Comparison of ENCODE assay signal across 7 cellular contexts in the genomic region with DNA sequence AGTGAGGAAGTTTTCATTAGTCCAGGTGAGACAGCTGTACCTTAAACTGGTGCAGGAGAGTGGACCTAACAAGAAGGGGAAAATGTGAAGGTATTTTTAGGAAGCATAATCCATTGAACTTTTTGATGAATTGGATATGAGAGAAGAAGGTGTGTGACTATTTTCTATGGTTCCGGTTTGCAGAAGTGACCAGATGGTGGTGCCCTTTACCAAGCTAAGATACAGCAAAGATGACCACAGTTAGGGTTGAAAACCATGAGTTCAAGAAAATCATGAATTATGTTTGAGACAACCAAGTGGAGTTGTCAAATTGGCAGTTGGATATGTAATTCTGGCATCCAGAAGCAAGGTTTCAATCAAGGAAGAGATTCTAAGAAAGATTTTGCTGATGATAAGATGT.
DNase-seq lines count a peak whose midpoint lies in the region; ATAC-seq and TF ChIP-seq lines count a peak whose summit lies in the region.

No MANE protein-coding gene starts in this region.

- TF ChIP-seq CTCF in GM10266 (IDR thresholded peaks at IDR 0.05; ENCODE audit: control insufficient read depth, insufficient read depth, low read depth, missing control alignments) (peak; percentile 48), WTC11 (IDR thresholded peaks at IDR 0.05) (peak; percentile 43), neural crest cell (conservative IDR thresholded peaks at IDR 0.05) (peak; percentile 70), natural killer cell (IDR thresholded peaks at IDR 0.05) (no peak)

- H3K27ac Mint-ChIP-seq in WTC11 (no peak overlapping the region), neural crest cell (ENCODE audit: unreplicated experiment) (no peak overlapping the region), natural killer cell (no peak overlapping the region)

- H3K27me3 Mint-ChIP-seq in WTC11 (ENCODE audit: low read depth): no peaks in the 10 kb centered on the region
- no peaks in the 10 kb centered on the region for H3K27me3 Mint-ChIP-seq in neural crest cell (ENCODE audit: low read depth)
- no peaks in the 10 kb centered on the region for H3K27me3 Mint-ChIP-seq in natural killer cell (ENCODE audit: low read depth in 2 of 2)

- H3K36me3 Mint-ChIP-seq in WTC11 (no peaks in the 10 kb centered on the region), neural crest cell (ENCODE audit: low read depth) (no peaks in the 10 kb centered on the region), natural killer cell (no peaks in the 10 kb centered on the region)

- POLR2A ChIA-PET in WTC11 (lab: Charles Lee): no interaction called here

- H3K4me1 Mint-ChIP-seq in WTC11 (no peaks in the 10 kb centered on the region), neural crest cell (no peaks in the 10 kb centered on the region), natural killer cell (no peaks in the 10 kb centered on the region)

- peak; percentile 58 for ATAC-seq in WTC11
- no peak for ATAC-seq in natural killer cell
- ATAC-seq in esophagus mucosa: no peak

- intact Hi-C loops in natural killer cell (cut with micrococcal nuclease): no loop called here

- CTCF ChIA-PET in WTC11 (lab: Charles Lee): interaction anchor here (1.2 to 2.6 kb wide), 3 partner anchors 141 to 210 kb away, joined by 5 to 13 read pairs (median 8); no protein-coding TSS in a partner anchor

- H3K9me3 Mint-ChIP-seq in WTC11: no peaks in the 10 kb centered on the region
- peaks cover 3% of the 10 kb centered on the region for H3K9me3 Mint-ChIP-seq in neural crest cell
- H3K9me3 Mint-ChIP-seq in natural killer cell: peaks cover 11 to 14% of the 10 kb centered on the region in 2 donors

- H3K4me3 Mint-ChIP-seq in WTC11 (no peak overlapping the region), neural crest cell (no peak overlapping the region), natural killer cell (no peak overlapping the region)

- peak; percentile 12 for DNase-seq in GM10266 (ENCODE audit: extremely low spot score)
- DNase-seq in MV-4-11 (lab: John Stamatoyannopoulos, UW): peak; percentile 1
- peak; percentile 20 for DNase-seq in WTC11 (ENCODE audit: low spot score)
- DNase-seq in neural crest cell (ENCODE audit: low read depth, low spot score): no peak
- DNase-seq in central memory CD4-positive, alpha-beta T cell: no peak
- no peak for DNase-seq in natural killer cell

TF ChIP-seq in WTC11, 78 proteins besides CTCF, POLR2A, EP300 and RAD21 (continues in another document):
- TF ChIP-seq, protein P1, sequence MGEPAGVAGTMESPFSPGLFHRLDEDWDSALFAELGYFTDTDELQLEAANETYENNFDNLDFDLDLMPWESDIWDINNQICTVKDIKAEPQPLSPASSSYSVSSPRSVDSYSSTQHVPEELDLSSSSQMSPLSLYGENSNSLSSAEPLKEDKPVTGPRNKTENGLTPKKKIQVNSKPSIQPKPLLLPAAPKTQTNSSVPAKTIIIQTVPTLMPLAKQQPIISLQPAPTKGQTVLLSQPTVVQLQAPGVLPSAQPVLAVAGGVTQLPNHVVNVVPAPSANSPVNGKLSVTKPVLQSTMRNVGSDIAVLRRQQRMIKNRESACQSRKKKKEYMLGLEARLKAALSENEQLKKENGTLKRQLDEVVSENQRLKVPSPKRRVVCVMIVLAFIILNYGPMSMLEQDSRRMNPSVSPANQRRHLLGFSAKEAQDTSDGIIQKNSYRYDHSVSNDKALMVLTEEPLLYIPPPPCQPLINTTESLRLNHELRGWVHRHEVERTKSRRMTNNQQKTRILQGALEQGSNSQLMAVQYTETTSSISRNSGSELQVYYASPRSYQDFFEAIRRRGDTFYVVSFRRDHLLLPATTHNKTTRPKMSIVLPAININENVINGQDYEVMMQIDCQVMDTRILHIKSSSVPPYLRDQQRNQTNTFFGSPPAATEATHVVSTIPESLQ (CRISPR knock-in tag; IDR thresholded peaks at IDR 0.05): no peak
- TF ChIP-seq, protein P2, sequence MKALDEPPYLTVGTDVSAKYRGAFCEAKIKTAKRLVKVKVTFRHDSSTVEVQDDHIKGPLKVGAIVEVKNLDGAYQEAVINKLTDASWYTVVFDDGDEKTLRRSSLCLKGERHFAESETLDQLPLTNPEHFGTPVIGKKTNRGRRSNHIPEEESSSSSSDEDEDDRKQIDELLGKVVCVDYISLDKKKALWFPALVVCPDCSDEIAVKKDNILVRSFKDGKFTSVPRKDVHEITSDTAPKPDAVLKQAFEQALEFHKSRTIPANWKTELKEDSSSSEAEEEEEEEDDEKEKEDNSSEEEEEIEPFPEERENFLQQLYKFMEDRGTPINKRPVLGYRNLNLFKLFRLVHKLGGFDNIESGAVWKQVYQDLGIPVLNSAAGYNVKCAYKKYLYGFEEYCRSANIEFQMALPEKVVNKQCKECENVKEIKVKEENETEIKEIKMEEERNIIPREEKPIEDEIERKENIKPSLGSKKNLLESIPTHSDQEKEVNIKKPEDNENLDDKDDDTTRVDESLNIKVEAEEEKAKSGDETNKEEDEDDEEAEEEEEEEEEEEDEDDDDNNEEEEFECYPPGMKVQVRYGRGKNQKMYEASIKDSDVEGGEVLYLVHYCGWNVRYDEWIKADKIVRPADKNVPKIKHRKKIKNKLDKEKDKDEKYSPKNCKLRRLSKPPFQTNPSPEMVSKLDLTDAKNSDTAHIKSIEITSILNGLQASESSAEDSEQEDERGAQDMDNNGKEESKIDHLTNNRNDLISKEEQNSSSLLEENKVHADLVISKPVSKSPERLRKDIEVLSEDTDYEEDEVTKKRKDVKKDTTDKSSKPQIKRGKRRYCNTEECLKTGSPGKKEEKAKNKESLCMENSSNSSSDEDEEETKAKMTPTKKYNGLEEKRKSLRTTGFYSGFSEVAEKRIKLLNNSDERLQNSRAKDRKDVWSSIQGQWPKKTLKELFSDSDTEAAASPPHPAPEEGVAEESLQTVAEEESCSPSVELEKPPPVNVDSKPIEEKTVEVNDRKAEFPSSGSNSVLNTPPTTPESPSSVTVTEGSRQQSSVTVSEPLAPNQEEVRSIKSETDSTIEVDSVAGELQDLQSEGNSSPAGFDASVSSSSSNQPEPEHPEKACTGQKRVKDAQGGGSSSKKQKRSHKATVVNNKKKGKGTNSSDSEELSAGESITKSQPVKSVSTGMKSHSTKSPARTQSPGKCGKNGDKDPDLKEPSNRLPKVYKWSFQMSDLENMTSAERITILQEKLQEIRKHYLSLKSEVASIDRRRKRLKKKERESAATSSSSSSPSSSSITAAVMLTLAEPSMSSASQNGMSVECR (CRISPR knock-in tag; IDR thresholded peaks at IDR 0.05; ENCODE audit: borderline replicate concordance): no peak
- TF ChIP-seq CBFB (CRISPR knock-in tag; IDR thresholded peaks at IDR 0.05; ENCODE audit: low read depth) (no peak), ESRRA (CRISPR knock-in tag; IDR thresholded peaks at IDR 0.05; ENCODE audit: borderline replicate concordance) (no peak), TEAD1 (CRISPR knock-in tag; IDR thresholded peaks at IDR 0.05) (no peak), ZNF232 (CRISPR knock-in tag; IDR thresholded peaks at IDR 0.05) (no peak), ATF1 (CRISPR knock-in tag; IDR thresholded peaks at IDR 0.05) (no peak)
- TF ChIP-seq, protein P3, sequence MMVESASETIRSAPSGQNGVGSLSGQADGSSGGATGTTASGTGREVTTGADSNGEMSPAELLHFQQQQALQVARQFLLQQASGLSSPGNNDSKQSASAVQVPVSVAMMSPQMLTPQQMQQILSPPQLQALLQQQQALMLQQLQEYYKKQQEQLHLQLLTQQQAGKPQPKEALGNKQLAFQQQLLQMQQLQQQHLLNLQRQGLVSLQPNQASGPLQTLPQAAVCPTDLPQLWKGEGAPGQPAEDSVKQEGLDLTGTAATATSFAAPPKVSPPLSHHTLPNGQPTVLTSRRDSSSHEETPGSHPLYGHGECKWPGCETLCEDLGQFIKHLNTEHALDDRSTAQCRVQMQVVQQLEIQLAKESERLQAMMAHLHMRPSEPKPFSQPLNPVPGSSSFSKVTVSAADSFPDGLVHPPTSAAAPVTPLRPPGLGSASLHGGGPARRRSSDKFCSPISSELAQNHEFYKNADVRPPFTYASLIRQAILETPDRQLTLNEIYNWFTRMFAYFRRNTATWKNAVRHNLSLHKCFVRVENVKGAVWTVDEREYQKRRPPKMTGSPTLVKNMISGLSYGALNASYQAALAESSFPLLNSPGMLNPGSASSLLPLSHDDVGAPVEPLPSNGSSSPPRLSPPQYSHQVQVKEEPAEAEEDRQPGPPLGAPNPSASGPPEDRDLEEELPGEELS (CRISPR knock-in tag; IDR thresholded peaks at IDR 0.05): no peak
- TF ChIP-seq, protein P4, sequence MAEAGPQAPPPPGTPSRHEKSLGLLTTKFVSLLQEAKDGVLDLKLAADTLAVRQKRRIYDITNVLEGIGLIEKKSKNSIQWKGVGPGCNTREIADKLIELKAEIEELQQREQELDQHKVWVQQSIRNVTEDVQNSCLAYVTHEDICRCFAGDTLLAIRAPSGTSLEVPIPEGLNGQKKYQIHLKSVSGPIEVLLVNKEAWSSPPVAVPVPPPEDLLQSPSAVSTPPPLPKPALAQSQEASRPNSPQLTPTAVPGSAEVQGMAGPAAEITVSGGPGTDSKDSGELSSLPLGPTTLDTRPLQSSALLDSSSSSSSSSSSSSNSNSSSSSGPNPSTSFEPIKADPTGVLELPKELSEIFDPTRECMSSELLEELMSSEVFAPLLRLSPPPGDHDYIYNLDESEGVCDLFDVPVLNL (CRISPR knock-in tag; IDR thresholded peaks at IDR 0.05; ENCODE audit: borderline replicate concordance, low read depth): no peak
- TF ChIP-seq, protein P5, sequence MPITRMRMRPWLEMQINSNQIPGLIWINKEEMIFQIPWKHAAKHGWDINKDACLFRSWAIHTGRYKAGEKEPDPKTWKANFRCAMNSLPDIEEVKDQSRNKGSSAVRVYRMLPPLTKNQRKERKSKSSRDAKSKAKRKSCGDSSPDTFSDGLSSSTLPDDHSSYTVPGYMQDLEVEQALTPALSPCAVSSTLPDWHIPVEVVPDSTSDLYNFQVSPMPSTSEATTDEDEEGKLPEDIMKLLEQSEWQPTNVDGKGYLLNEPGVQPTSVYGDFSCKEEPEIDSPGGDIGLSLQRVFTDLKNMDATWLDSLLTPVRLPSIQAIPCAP (CRISPR knock-in tag; IDR thresholded peaks at IDR 0.05): no peak
- TF ChIP-seq, protein P6, sequence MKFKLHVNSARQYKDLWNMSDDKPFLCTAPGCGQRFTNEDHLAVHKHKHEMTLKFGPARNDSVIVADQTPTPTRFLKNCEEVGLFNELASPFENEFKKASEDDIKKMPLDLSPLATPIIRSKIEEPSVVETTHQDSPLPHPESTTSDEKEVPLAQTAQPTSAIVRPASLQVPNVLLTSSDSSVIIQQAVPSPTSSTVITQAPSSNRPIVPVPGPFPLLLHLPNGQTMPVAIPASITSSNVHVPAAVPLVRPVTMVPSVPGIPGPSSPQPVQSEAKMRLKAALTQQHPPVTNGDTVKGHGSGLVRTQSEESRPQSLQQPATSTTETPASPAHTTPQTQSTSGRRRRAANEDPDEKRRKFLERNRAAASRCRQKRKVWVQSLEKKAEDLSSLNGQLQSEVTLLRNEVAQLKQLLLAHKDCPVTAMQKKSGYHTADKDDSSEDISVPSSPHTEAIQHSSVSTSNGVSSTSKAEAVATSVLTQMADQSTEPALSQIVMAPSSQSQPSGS (CRISPR knock-in tag; IDR thresholded peaks at IDR 0.05; ENCODE audit: borderline replicate concordance, low read depth): no peak

Comparison
In these comparisons a context has a peak if more than half of its experiments do, and no peak if none do; other contexts are left out.
1. DNase-seq: peak in GM10266 (single experiment), MV-4-11 (single experiment) and WTC11 (single experiment); none in neural crest cell (single experiment), central memory CD4-positive, alpha-beta T cell (single experiment) and natural killer cell (single experiment).